In genomic region chr12:49288412-49288853, GRCh38 we compare ENCODE assay signal across 8 cellular contexts. TPM values are rescaled to one million over a fixed set of nuclear protein-coding genes. Genes with fewer than 3 reads are reported as not detected.
A peak's percentile ranks its signal among the peaks of the same experiment; 100 is the strongest.
DNase-seq lines count a peak whose midpoint lies in the region; ATAC-seq and TF ChIP-seq lines count a peak whose summit lies in the region.

No MANE protein-coding gene starts in this region.

- intact Hi-C loops in activated CD4-positive, alpha-beta memory T cell treated with anti-CD3 and anti-CD28 coated beads for 36 hours (cut with micrococcal nuclease) = loop anchor here (1.0 to 2.0 kb wide), 4 partner anchors 49 to 226 kb away; partner anchors contain the start of gene C1QL4

- TF ChIP-seq CTCF in mesothelial cell of epicardium (IDR thresholded peaks at IDR 0.05; ENCODE audit: unreplicated experiment) = peak; percentile 92

- H3K27ac Mint-ChIP-seq in activated CD4-positive, alpha-beta memory T cell treated with anti-CD3 and anti-CD28 coated beads for 36 hours = no peak overlapping the region
- H3K27ac Mint-ChIP-seq in mesothelial cell of epicardium = no peak overlapping the region
- H3K27ac Mint-ChIP-seq in stimulated activated memory B cell treated with anti-CD40 and anti-IgM and Interleukin-4, amounts not matched to agents 10 μg/mL and 1 μg/mL and 100 μg/mL, for 72 hours = no peak overlapping the region

- no peaks in the 10 kb centered on the region for H3K36me3 Mint-ChIP-seq in activated CD4-positive, alpha-beta memory T cell treated with anti-CD3 and anti-CD28 coated beads for 36 hours
- H3K36me3 Mint-ChIP-seq in mesothelial cell of epicardium = no peaks in the 10 kb centered on the region
- no peaks in the 10 kb centered on the region for H3K36me3 Mint-ChIP-seq in stimulated activated memory B cell treated with anti-CD40 and anti-IgM and Interleukin-4, amounts not matched to agents 10 μg/mL and 1 μg/mL and 100 μg/mL, for 72 hours

- H3K27me3 Mint-ChIP-seq in activated CD4-positive, alpha-beta memory T cell treated with anti-CD3 and anti-CD28 coated beads for 36 hours = peaks cover 23% of the 10 kb centered on the region
- H3K27me3 Mint-ChIP-seq in mesothelial cell of epicardium (ENCODE audit: low read depth) = peaks cover 44% of the 10 kb centered on the region
- peaks cover 48% of the 10 kb centered on the region for H3K27me3 Mint-ChIP-seq in stimulated activated memory B cell treated with anti-CD40 and anti-IgM and Interleukin-4, amounts not matched to agents 10 μg/mL and 1 μg/mL and 100 μg/mL, for 72 hours

- CTCF ChIA-PET in activated CD4-positive, alpha-beta memory T cell treated with anti-CD3 and anti-CD28 coated beads for 36 hours (lab: Charles Lee) = interaction anchor here (0.6 to 16.1 kb wide), 42 partner anchors 8 to 385 kb away, joined by 3 to 234 read pairs (median 4); partner anchors contain the start of genes C1QL4, DNAJC22, PRPH and SPATS2

- POLR2A ChIA-PET in activated CD4-positive, alpha-beta memory T cell treated with anti-CD3 and anti-CD28 coated beads for 36 hours (lab: Charles Lee) = interaction anchor here (1.8 kb wide), 1 partner anchor 54 kb away, joined by 7 read pairs; no protein-coding TSS in a partner anchor

- DNase-seq in NCI-H2107 treated with DMSO at 0.1 percent for 48 hours (lab: John Stamatoyannopoulos, UW; ENCODE audit: unreplicated experiment) (peak; percentile 39), NCI-H2107 (lab: John Stamatoyannopoulos, UW) (no peak), NCI-H1417 (lab: John Stamatoyannopoulos, UW) (peak; percentile 58 to 83 (median 80)), ecto neural progenitor cell (ENCODE audit: low spot score) (peak; percentile 78), mesothelial cell of epicardium (ENCODE audit: low spot score in 2 of 2, unreplicated experiment in 2 of 2) (peak in 1 of 2 experiments; percentile 71)
- peak; percentile 80 for DNase-seq in activated CD4-positive, alpha-beta memory T cell treated with anti-CD3 and anti-CD28 coated beads for 36 hours

- H3K4me3 Mint-ChIP-seq in activated CD4-positive, alpha-beta memory T cell treated with anti-CD3 and anti-CD28 coated beads for 36 hours = no peak overlapping the region
- no peak overlapping the region for H3K4me3 Mint-ChIP-seq in mesothelial cell of epicardium
- no peak overlapping the region for H3K4me3 Mint-ChIP-seq in stimulated activated memory B cell treated with anti-CD40 and anti-IgM and Interleukin-4, amounts not matched to agents 10 μg/mL and 1 μg/mL and 100 μg/mL, for 72 hours

- H3K9me3 Mint-ChIP-seq in activated CD4-positive, alpha-beta memory T cell treated with anti-CD3 and anti-CD28 coated beads for 36 hours = no peaks in the 10 kb centered on the region
- H3K9me3 Mint-ChIP-seq in mesothelial cell of epicardium = no peaks in the 10 kb centered on the region
- no peaks in the 10 kb centered on the region for H3K9me3 Mint-ChIP-seq in stimulated activated memory B cell treated with anti-CD40 and anti-IgM and Interleukin-4, amounts not matched to agents 10 μg/mL and 1 μg/mL and 100 μg/mL, for 72 hours

- peak; percentile 45 for ATAC-seq in stimulated activated memory B cell treated with anti-CD40 and anti-IgM and Interleukin-4, amounts not matched to agents 10 μg/mL and 1 μg/mL and 100 μg/mL, for 72 hours
- ATAC-seq in GM21619 (IDR thresholded peaks at IDR 0.05; ENCODE audit: unreplicated experiment) = no peak

- H3K4me1 Mint-ChIP-seq in activated CD4-positive, alpha-beta memory T cell treated with anti-CD3 and anti-CD28 coated beads for 36 hours (ENCODE audit: low read depth) = no peaks in the 10 kb centered on the region
- no peaks in the 10 kb centered on the region for H3K4me1 Mint-ChIP-seq in mesothelial cell of epicardium
- no peaks in the 10 kb centered on the region for H3K4me1 Mint-ChIP-seq in stimulated activated memory B cell treated with anti-CD40 and anti-IgM and Interleukin-4, amounts not matched to agents 10 μg/mL and 1 μg/mL and 100 μg/mL, for 72 hours

RNA-seq across cellular contexts. Expression of gene PRPH, which starts 6.5 kb away (rescaled TPM):
- not detected for total RNA-seq in activated CD4-positive, alpha-beta memory T cell treated with anti-CD3 and anti-CD28 coated beads for 36 hours
- total RNA-seq in mesothelial cell of epicardium = 0.38 TPM in 1 of 3 replicates, not detected in the others

RNA-seq across cellular contexts. Expression of gene TUBA1C, which starts 23.6 kb away (rescaled TPM):
- total RNA-seq in activated CD4-positive, alpha-beta memory T cell treated with anti-CD3 and anti-CD28 coated beads for 36 hours = 100 to 1,000 TPM; 353 to 360 TPM
- 120 to 123 TPM (median 122 TPM) in 3 replicates for total RNA-seq in mesothelial cell of epicardium

RNA-seq across cellular contexts. Expression of gene TROAP, which starts 34.6 kb away (rescaled TPM):
- total RNA-seq in activated CD4-positive, alpha-beta memory T cell treated with anti-CD3 and anti-CD28 coated beads for 36 hours = 10 to 100 TPM; 57.7 to 64.9 TPM
- 29.5 to 30.8 TPM (median 29.8 TPM) in 3 replicates for total RNA-seq in mesothelial cell of epicardium

RNA-seq across cellular contexts. Expression of gene C1QL4, which starts 48.6 kb away (rescaled TPM):
- not detected for total RNA-seq in activated CD4-positive, alpha-beta memory T cell treated with anti-CD3 and anti-CD28 coated beads for 36 hours
- 0.20 TPM in 2 of 3 replicates, not detected in the other for total RNA-seq in mesothelial cell of epicardium

RNA-seq across cellular contexts. Expression of gene DNAJC22, which starts 58.3 kb away (rescaled TPM):
- under 1 TPM in 1 of 2 experiments, not detected in 1; 0.10 TPM for total RNA-seq in activated CD4-positive, alpha-beta memory T cell treated with anti-CD3 and anti-CD28 coated beads for 36 hours
- 13.2 to 15.3 TPM (median 14.4 TPM) in 3 replicates for total RNA-seq in mesothelial cell of epicardium
